15 cellular contexts compared by ENCODE assay signal in genomic region chr14:63899953-63900352, GRCh38. TPM values are rescaled to one million over a fixed set of nuclear protein-coding genes. Genes with fewer than 3 reads are reported as not detected.
DNase-seq lines count a peak whose midpoint lies in the region; ATAC-seq and TF ChIP-seq lines count a peak whose summit lies in the region.
"Had no signal": no experiment of that assay in that cellular context is flagged by ENCODE, and none has a peak within 500 bp of the region (broad histone marks: within the 10 kb centered on the region; RNA-seq: fewer than 3 reads in every experiment).

No MANE protein-coding gene starts in this region.

- intact Hi-C loops in activated CD8-positive, alpha-beta T cell treated with anti-CD3 and anti-CD28 coated beads for 36 hours (cut with micrococcal nuclease), result no loop called here

- no peak for TF ChIP-seq CTCF in activated CD8-positive, alpha-beta T cell treated with anti-CD3 and anti-CD28 coated beads for 36 hours (IDR thresholded peaks at IDR 0.05)
- TF ChIP-seq CTCF in neutrophil (IDR thresholded peaks at IDR 0.05), result no peak

- H3K4me3 ChIP-seq in Jurkat, Clone E6-1 (ENCODE audit: low read length), result no peak overlapping the region
- H3K4me3 ChIP-seq in neutrophil (ENCODE audit: low read depth in 1 of 2, low read length in 1 of 2), result no peak overlapping the region
- H3K4me3 ChIP-seq: uterus had no signal

- peaks cover 55% of the 10 kb centered on the region for H3K27me3 ChIP-seq in neutrophil
- H3K27me3 ChIP-seq: uterus had no signal

- no peak for ATAC-seq in activated CD8-positive, alpha-beta T cell treated with anti-CD3 and anti-CD28 coated beads for 36 hours
- ATAC-seq in stimulated activated memory B cell treated with anti-CD40 and anti-IgM and Interleukin-4, amounts not matched to agents 10 μg/mL and 1 μg/mL and 100 μg/mL, for 72 hours, result no peak
- ATAC-seq in HG02610 (IDR thresholded peaks at IDR 0.05; ENCODE audit: unreplicated experiment), result no peak
- ATAC-seq: left cardiac atrium had no signal

- H3K4me3 Mint-ChIP-seq in activated naive CD4-positive, alpha-beta T cell treated with anti-CD3 and anti-CD28 coated beads, Interleukin-2, amount 10 ng/mL, durations not matched to agents 7 days and 5 days, result no peak overlapping the region
- H3K4me3 Mint-ChIP-seq in activated CD8-positive, alpha-beta T cell treated with anti-CD3 and anti-CD28 coated beads for 36 hours, result no peak overlapping the region
- no peak overlapping the region for H3K4me3 Mint-ChIP-seq in stimulated activated memory B cell treated with anti-CD40 and anti-IgM and Interleukin-4, amounts not matched to agents 10 μg/mL and 1 μg/mL and 100 μg/mL, for 72 hours
- H3K4me3 Mint-ChIP-seq: brain had no signal

- H3K9me3 ChIP-seq in neutrophil, result no peaks in the 10 kb centered on the region
- H3K9me3 ChIP-seq: uterus had no signal

- peak overlapping the region; percentile 4 for H3K27ac Mint-ChIP-seq in activated naive CD4-positive, alpha-beta T cell treated with anti-CD3 and anti-CD28 coated beads, Interleukin-2, amount 10 ng/mL, durations not matched to agents 7 days and 5 days
- peak overlapping the region; percentile 19 for H3K27ac Mint-ChIP-seq in activated CD8-positive, alpha-beta T cell treated with anti-CD3 and anti-CD28 coated beads for 36 hours
- H3K27ac Mint-ChIP-seq in stimulated activated memory B cell treated with anti-CD40 and anti-IgM and Interleukin-4, amounts not matched to agents 10 μg/mL and 1 μg/mL and 100 μg/mL, for 72 hours, result no peak overlapping the region

- H3K36me3 Mint-ChIP-seq in activated naive CD4-positive, alpha-beta T cell treated with anti-CD3 and anti-CD28 coated beads, Interleukin-2, amount 10 ng/mL, durations not matched to agents 7 days and 5 days, result peaks cover 31% of the 10 kb centered on the region
- H3K36me3 Mint-ChIP-seq in activated CD8-positive, alpha-beta T cell treated with anti-CD3 and anti-CD28 coated beads for 36 hours (ENCODE audit: low read depth), result peaks cover 9% of the 10 kb centered on the region
- H3K36me3 Mint-ChIP-seq in stimulated activated memory B cell treated with anti-CD40 and anti-IgM and Interleukin-4, amounts not matched to agents 10 μg/mL and 1 μg/mL and 100 μg/mL, for 72 hours, result peaks cover 5% of the 10 kb centered on the region

- H3K27ac ChIP-seq in neutrophil, result peak overlapping the region; percentile 66
- H3K27ac ChIP-seq: uterus had no signal

- DNase-seq in activated naive CD4-positive, alpha-beta T cell treated with anti-CD3 and anti-CD28 coated beads, Interleukin-2, amount 10 ng/mL, durations not matched to agents 7 days and 5 days, result no peak
- DNase-seq in activated naive CD4-positive, alpha-beta T cell treated with Interleukin-2 at 50 U/mL for 16 hours, result no peak
- DNase-seq in Jurkat, Clone E6-1 (ENCODE audit: low read depth, low spot score), result peak; percentile 16
- DNase-seq in activated CD8-positive, alpha-beta T cell treated with anti-CD3 and anti-CD28 coated beads for 36 hours, result no peak
- no peak for DNase-seq in T1000 (lab: John Stamatoyannopoulos, UW)
- DNase-seq: activated CD4-positive, CD25-positive, alpha-beta regulatory T cell treated with anti-CD3 and anti-CD28 coated beads, Interleukin-2, amount 50 U/mL, for 72 hours; left cardiac atrium; NCI-H1417; NCI-H510A treated with DMSO at 0.1 percent for 48 hours; stimulated activated CD4-positive, alpha-beta T cell treated with anti-CD3 and anti-CD28 coated beads, Interleukin-12 subunit alpha, Interleukin-12 subunit beta, amount 100 ng/mL, for 4 hours; uterus had no signal

- peaks cover 6% of the 10 kb centered on the region for H3K9me3 Mint-ChIP-seq in activated naive CD4-positive, alpha-beta T cell treated with anti-CD3 and anti-CD28 coated beads, Interleukin-2, amount 10 ng/mL, durations not matched to agents 7 days and 5 days
- peaks cover 1% of the 10 kb centered on the region for H3K9me3 Mint-ChIP-seq in activated CD8-positive, alpha-beta T cell treated with anti-CD3 and anti-CD28 coated beads for 36 hours
- H3K9me3 Mint-ChIP-seq in stimulated activated memory B cell treated with anti-CD40 and anti-IgM and Interleukin-4, amounts not matched to agents 10 μg/mL and 1 μg/mL and 100 μg/mL, for 72 hours, result no peaks in the 10 kb centered on the region

- CTCF ChIA-PET in activated naive CD4-positive, alpha-beta T cell treated with anti-CD3 and anti-CD28 coated beads, Interleukin-2, amount 10 ng/mL, durations not matched to agents 7 days and 5 days (lab: Charles Lee), result no interaction called here
- CTCF ChIA-PET in activated CD8-positive, alpha-beta T cell treated with anti-CD3 and anti-CD28 coated beads for 36 hours (lab: Charles Lee), result no interaction called here

- peaks cover 46% of the 10 kb centered on the region for H3K4me1 Mint-ChIP-seq in activated naive CD4-positive, alpha-beta T cell treated with anti-CD3 and anti-CD28 coated beads, Interleukin-2, amount 10 ng/mL, durations not matched to agents 7 days and 5 days
- peaks cover 27% of the 10 kb centered on the region for H3K4me1 Mint-ChIP-seq in activated CD8-positive, alpha-beta T cell treated with anti-CD3 and anti-CD28 coated beads for 36 hours (ENCODE audit: low read depth)
- peaks cover 11% of the 10 kb centered on the region for H3K4me1 Mint-ChIP-seq in stimulated activated memory B cell treated with anti-CD40 and anti-IgM and Interleukin-4, amounts not matched to agents 10 μg/mL and 1 μg/mL and 100 μg/mL, for 72 hours

- no peaks in the 10 kb centered on the region for H3K36me3 ChIP-seq in neutrophil
- H3K36me3 ChIP-seq: uterus had no signal

- no peaks in the 10 kb centered on the region for H3K27me3 Mint-ChIP-seq in activated naive CD4-positive, alpha-beta T cell treated with anti-CD3 and anti-CD28 coated beads, Interleukin-2, amount 10 ng/mL, durations not matched to agents 7 days and 5 days
- H3K27me3 Mint-ChIP-seq in activated CD8-positive, alpha-beta T cell treated with anti-CD3 and anti-CD28 coated beads for 36 hours, result no peaks in the 10 kb centered on the region
- H3K27me3 Mint-ChIP-seq in stimulated activated memory B cell treated with anti-CD40 and anti-IgM and Interleukin-4, amounts not matched to agents 10 μg/mL and 1 μg/mL and 100 μg/mL, for 72 hours, result no peaks in the 10 kb centered on the region
- H3K27me3 Mint-ChIP-seq: brain had no signal

- POLR2A ChIA-PET in activated CD8-positive, alpha-beta T cell treated with anti-CD3 and anti-CD28 coated beads for 36 hours (lab: Charles Lee), result interaction anchor here (0.6 kb wide), 1 partner anchor 240 kb away, joined by 4 read pairs; no protein-coding TSS in a partner anchor

- H3K4me1 ChIP-seq in neutrophil (ENCODE audit: control insufficient read depth in 1 of 2, insufficient read depth in 1 of 2, low read depth in 1 of 2, low read length in 1 of 2), result peaks cover 26 to 31% of the 10 kb centered on the region in 2 experiments
- H3K4me1 ChIP-seq: uterus had no signal

RNA-seq across cellular contexts. Expression of gene SYNE2, which starts 47.1 kb away (rescaled TPM):
- polyA plus RNA-seq in Jurkat, Clone E6-1 (2012; ENCODE audit: insufficient read depth, insufficient read length), result 34.9 TPM
- 10 to 100 TPM; 28.1 to 29.0 TPM for total RNA-seq in activated CD8-positive, alpha-beta T cell treated with anti-CD3 and anti-CD28 coated beads for 36 hours
